Comparison of ENCODE assay signal across 3 cellular contexts in genomic region chr15:59702351-59702750, GRCh38.
TF ChIP-seq lines count a peak whose summit lies in the region.

No MANE protein-coding gene starts in this region.

TF ChIP-seq in HCT116, 20 proteins besides CTCF, POLR2A, EP300 and RAD21:
- no peak for TF ChIP-seq POLR2AphosphoS5 (IDR thresholded peaks at IDR 0.05; ENCODE audit: low read depth, low read length)
- no peak for TF ChIP-seq TCF7L2 (IDR thresholded peaks at IDR 0.05; ENCODE audit: borderline replicate concordance, extremely low read depth, insufficient read depth, insufficient read length)
- no peak for TF ChIP-seq CEBPB (IDR thresholded peaks at IDR 0.05; ENCODE audit: low read depth)
- no peak for TF ChIP-seq ZBTB33 (IDR thresholded peaks at IDR 0.05; ENCODE audit: extremely low read depth, insufficient replicate concordance, low read length)
- TF ChIP-seq EZH2phosphoT487 (IDR thresholded peaks at IDR 0.05; ENCODE audit: borderline replicate concordance) = no peak
- TF ChIP-seq CBX3 (IDR thresholded peaks at IDR 0.05; ENCODE audit: low read depth) = no peak
- TF ChIP-seq JUND (IDR thresholded peaks at IDR 0.05) = no peak
- TF ChIP-seq YY1 (IDR thresholded peaks at IDR 0.05; ENCODE audit: extremely low read depth, insufficient replicate concordance, low read depth, low read length) = no peak
- TF ChIP-seq SP1 (IDR thresholded peaks at IDR 0.05; ENCODE audit: low read depth) = no peak
- TF ChIP-seq EZH2 (IDR thresholded peaks at IDR 0.05) = no peak
TF ChIP-seq in HCT116: peak in this region for 0.

TF ChIP-seq in IMR-90, 13 proteins besides CTCF, POLR2A, EP300 and RAD21:
- TF ChIP-seq NFE2L2 (IDR thresholded peaks at IDR 0.05; ENCODE audit: low read depth, low read length) (peak; percentile 73), SMC3 (IDR thresholded peaks at IDR 0.05; ENCODE audit: low read depth, low read length) (no peak), MAFK (IDR thresholded peaks at IDR 0.05; ENCODE audit: low read depth, low read length) (0 out of 2 replicates have a peak, but pooled peaks have one; percentile 16), MXI1 (IDR thresholded peaks at IDR 0.05; ENCODE audit: borderline replicate concordance, low read depth, low read length) (no peak), RFX5 (IDR thresholded peaks at IDR 0.05; ENCODE audit: low read depth, low read length) (no peak), USF2 (IDR thresholded peaks at IDR 0.05; ENCODE audit: low read depth, low read length) (no peak), FOS (IDR thresholded peaks at IDR 0.05; ENCODE audit: low read depth, low read length) (no peak), MAZ (IDR thresholded peaks at IDR 0.05; ENCODE audit: borderline replicate concordance, low read depth, low read length) (no peak), CEBPB (IDR thresholded peaks at IDR 0.05; ENCODE audit: low read depth, low read length) (no peak), CHD1 (IDR thresholded peaks at IDR 0.05; ENCODE audit: low read depth, low read length) (no peak), RCOR1 (IDR thresholded peaks at IDR 0.05; ENCODE audit: insufficient replicate concordance, low read length) (no peak), ELK1 (IDR thresholded peaks at IDR 0.05; ENCODE audit: borderline replicate concordance, low read depth, low read length) (no peak), BHLHE40 (IDR thresholded peaks at IDR 0.05; ENCODE audit: low read depth, low read length) (no peak)

TF ChIP-seq in K562, 482 proteins besides CTCF, POLR2A, EP300 and RAD21:
- TF ChIP-seq ATF2 (CRISPR knock-in tag; IDR thresholded peaks at IDR 0.05) (no peak), NFE2L1 (tag; IDR thresholded peaks at IDR 0.05; ENCODE audit: borderline replicate concordance, low read depth) (peak; percentile 56; the same call in 1 of the 2 replicates), RBM22 (IDR thresholded peaks at IDR 0.05; ENCODE audit: low read depth, low read length, poor library complexity, severe bottlenecking) (no peak), ELF4 (CRISPR knock-in tag; IDR thresholded peaks at IDR 0.05) (no peak), JUND (IDR thresholded peaks at IDR 0.05; ENCODE audit: borderline replicate concordance, low read depth, low read length) (no peak), JUND (tag; IDR thresholded peaks at IDR 0.05; ENCODE audit: borderline replicate concordance, low read depth, low read length) (no peak), ZNF316 (IDR thresholded peaks at IDR 0.05) (peak; percentile 81), ARID3A (IDR thresholded peaks at IDR 0.05; ENCODE audit: borderline replicate concordance, low read depth, low read length) (no peak), SFPQ (IDR thresholded peaks at IDR 0.05; ENCODE audit: low read depth, low read length) (no peak), ATF3 (IDR thresholded peaks at IDR 0.05) (0 out of 2 replicates have a peak, but pooled peaks have one; percentile 10), ATF3 (CRISPR knock-in tag; conservative IDR thresholded peaks at IDR 0.05) (no peak), C11orf30 (IDR thresholded peaks at IDR 0.05; ENCODE audit: low read depth) (peak; percentile 58), MAFG (tag; conservative IDR thresholded peaks at IDR 0.05) (peak; percentile 78), POLR3G (IDR thresholded peaks at IDR 0.05; ENCODE audit: extremely low read depth, insufficient read length, insufficient replicate concordance) (no peak), HMG20B (CRISPR knock-in tag; IDR thresholded peaks at IDR 0.05) (no peak), RBM34 (IDR thresholded peaks at IDR 0.05; ENCODE audit: borderline replicate concordance, insufficient read depth, low read length) (no peak), TFAP4 (CRISPR knock-in tag; IDR thresholded peaks at IDR 0.05; ENCODE audit: borderline replicate concordance) (no peak), WHSC1 (IDR thresholded peaks at IDR 0.05; ENCODE audit: low read length) (no peak)
